In the genomic region with DNA sequence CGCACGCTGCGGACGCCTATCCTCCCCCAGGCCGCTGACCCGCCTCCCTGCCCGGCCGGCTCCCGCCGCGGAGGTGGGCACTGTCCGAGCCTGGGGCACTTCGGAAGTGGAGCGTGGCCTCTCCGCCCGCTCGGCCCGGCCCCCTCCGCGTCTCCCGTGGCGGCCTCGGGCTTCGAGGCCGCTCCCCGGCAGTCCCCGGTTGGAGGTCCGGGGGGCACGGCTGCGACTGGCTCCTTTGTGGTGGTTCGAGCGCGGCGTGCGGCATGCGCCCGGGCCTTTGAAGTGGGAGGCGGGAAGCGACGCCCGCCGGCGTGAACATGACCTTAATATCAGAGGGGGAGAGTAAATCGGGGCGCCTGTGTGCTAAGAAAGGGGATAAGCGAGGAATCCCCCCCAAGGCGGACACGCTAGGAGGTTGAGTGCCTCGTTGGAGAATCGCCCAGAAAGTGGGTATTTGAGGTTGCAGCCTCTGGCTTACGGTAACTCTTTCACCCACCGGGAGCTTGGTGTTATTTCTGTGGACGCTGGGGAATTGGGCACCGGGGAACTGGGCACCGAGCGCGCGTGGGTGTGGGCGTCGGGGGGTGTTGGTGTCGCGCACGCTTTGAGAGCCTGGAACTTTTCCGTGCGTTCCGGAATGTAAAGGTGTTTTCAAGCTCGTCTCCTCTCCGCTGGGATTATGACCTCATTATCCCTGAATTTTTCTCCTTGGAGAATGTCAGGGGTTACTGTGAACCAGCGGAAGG, we compare ENCODE assay signal across 1 cellular context.
TF ChIP-seq lines count a peak whose summit lies in the region.

No MANE protein-coding gene starts in this region.

TF ChIP-seq in HepG2, 621 proteins besides CTCF, POLR2A, EP300 and RAD21 (continued from another document and continues in another):
- TF ChIP-seq REXO4 (CRISPR knock-in tag; IDR thresholded peaks at IDR 0.05; ENCODE audit: borderline replicate concordance) (no peak; the same call in 1 of the 2 replicates), NFYC (CRISPR knock-in tag; IDR thresholded peaks at IDR 0.05) (no peak), ISL2 (CRISPR knock-in tag; IDR thresholded peaks at IDR 0.05) (no peak), TCF7 (IDR thresholded peaks at IDR 0.05; ENCODE audit: low read depth) (0 out of 2 replicates have a peak, but pooled peaks have one; percentile 5), KLF6 (CRISPR knock-in tag; IDR thresholded peaks at IDR 0.05) (0 out of 2 replicates have a peak, but pooled peaks have one; percentile 4), SRY (CRISPR knock-in tag; IDR thresholded peaks at IDR 0.05) (no peak; the same call in 1 of the 2 replicates), CEBPG (CRISPR knock-in tag; IDR thresholded peaks at IDR 0.05) (no peak), RBAK (CRISPR knock-in tag; IDR thresholded peaks at IDR 0.05) (no peak), MAZ (IDR thresholded peaks at IDR 0.05; ENCODE audit: borderline replicate concordance, low read depth, low read length) (no peak), MAZ (CRISPR knock-in tag; IDR thresholded peaks at IDR 0.05; ENCODE audit: low read depth) (no peak), ZNF431 (CRISPR knock-in tag; IDR thresholded peaks at IDR 0.05; ENCODE audit: borderline replicate concordance, low read depth) (no peak), MXD4 (CRISPR knock-in tag; IDR thresholded peaks at IDR 0.05) (no peak), FOXK2 (IDR thresholded peaks at IDR 0.05) (no peak), NFE2L1 (CRISPR knock-in tag; IDR thresholded peaks at IDR 0.05; ENCODE audit: borderline replicate concordance) (0 out of 2 replicates have a peak, but pooled peaks have one; percentile 32), ZNF670 (CRISPR knock-in tag; IDR thresholded peaks at IDR 0.05; ENCODE audit: borderline replicate concordance) (no peak), ZNF451 (CRISPR knock-in tag; IDR thresholded peaks at IDR 0.05) (no peak), ZNF337 (CRISPR knock-in tag; IDR thresholded peaks at IDR 0.05; ENCODE audit: borderline replicate concordance, low read depth) (no peak), GATAD2A (CRISPR knock-in tag; IDR thresholded peaks at IDR 0.05) (no peak), MXI1 (IDR thresholded peaks at IDR 0.05; ENCODE audit: borderline replicate concordance, low read depth, low read length) (no peak), TBX2 (CRISPR knock-in tag; IDR thresholded peaks at IDR 0.05; ENCODE audit: borderline replicate concordance) (peak; percentile 55; the same call in 1 of the 2 replicates), GATA4 (IDR thresholded peaks at IDR 0.05; ENCODE audit: borderline replicate concordance, low read depth) (no peak), ATAD3A (CRISPR knock-in tag; IDR thresholded peaks at IDR 0.05) (no peak), ZNF816 (CRISPR knock-in tag; IDR thresholded peaks at IDR 0.05; ENCODE audit: borderline replicate concordance) (0 out of 2 replicates have a peak, but pooled peaks have one; percentile 36), IKZF4 (CRISPR knock-in tag; IDR thresholded peaks at IDR 0.05; ENCODE audit: borderline replicate concordance, low read depth, not compliant biosample characterization) (no peak), ARNT (IDR thresholded peaks at IDR 0.05) (no peak), ZNF20 (CRISPR knock-in tag; IDR thresholded peaks at IDR 0.05) (no peak), ASH2L (IDR thresholded peaks at IDR 0.05; ENCODE audit: insufficient read length, low read depth, low read length) (peak; percentile 12), FOXC1 (CRISPR knock-in tag; IDR thresholded peaks at IDR 0.05; ENCODE audit: borderline replicate concordance) (peak; percentile 39; the same call in 1 of the 2 replicates), PHB2 (IDR thresholded peaks at IDR 0.05; ENCODE audit: partially characterized antibody) (no peak), HNRNPUL1 (IDR thresholded peaks at IDR 0.05; ENCODE audit: low read depth, low read length) (no peak), THAP11 (CRISPR knock-in tag; IDR thresholded peaks at IDR 0.05) (no peak), ZMYM3 (CRISPR knock-in tag; IDR thresholded peaks at IDR 0.05) (no peak), NONO (IDR thresholded peaks at IDR 0.05) (no peak), NONO (CRISPR knock-in tag; conservative IDR thresholded peaks at IDR 0.05) (0 out of 2 replicates have a peak, but pooled peaks have one; percentile 24), SYNCRIP (IDR thresholded peaks at IDR 0.05; ENCODE audit: insufficient read depth, low read depth, low read length) (no peak), ISX (CRISPR knock-in tag; conservative IDR thresholded peaks at IDR 0.05) (no peak), IRX3 (CRISPR knock-in tag; IDR thresholded peaks at IDR 0.05; ENCODE audit: borderline replicate concordance, low read depth) (no peak), SIN3B (IDR thresholded peaks at IDR 0.05; ENCODE audit: low read length) (no peak), TEAD3 (CRISPR knock-in tag; optimal IDR thresholded peaks at IDR 0.05; ENCODE audit: borderline replicate concordance) (no peak), TBP (CRISPR knock-in tag; IDR thresholded peaks at IDR 0.05) (no peak), ARNT2 (CRISPR knock-in tag; IDR thresholded peaks at IDR 0.05; ENCODE audit: low read depth) (no peak), PAX8 (CRISPR knock-in tag; IDR thresholded peaks at IDR 0.05; ENCODE audit: borderline replicate concordance) (no peak), HMGA1 (CRISPR knock-in tag; conservative IDR thresholded peaks at IDR 0.05) (no peak), ZNF138 (CRISPR knock-in tag; IDR thresholded peaks at IDR 0.05; ENCODE audit: low read depth) (no peak), ZNF660 (CRISPR knock-in tag; IDR thresholded peaks at IDR 0.05; ENCODE audit: borderline replicate concordance, low read depth) (no peak), GABPA (IDR thresholded peaks at IDR 0.05; ENCODE audit: low read depth, low read length) (no peak), GABPA (CRISPR knock-in tag; IDR thresholded peaks at IDR 0.05; ENCODE audit: low read depth) (no peak), HOXA3 (CRISPR knock-in tag; IDR thresholded peaks at IDR 0.05) (no peak), ZNF441 (CRISPR knock-in tag; IDR thresholded peaks at IDR 0.05; ENCODE audit: borderline replicate concordance) (no peak)
- TF ChIP-seq, protein P1, sequence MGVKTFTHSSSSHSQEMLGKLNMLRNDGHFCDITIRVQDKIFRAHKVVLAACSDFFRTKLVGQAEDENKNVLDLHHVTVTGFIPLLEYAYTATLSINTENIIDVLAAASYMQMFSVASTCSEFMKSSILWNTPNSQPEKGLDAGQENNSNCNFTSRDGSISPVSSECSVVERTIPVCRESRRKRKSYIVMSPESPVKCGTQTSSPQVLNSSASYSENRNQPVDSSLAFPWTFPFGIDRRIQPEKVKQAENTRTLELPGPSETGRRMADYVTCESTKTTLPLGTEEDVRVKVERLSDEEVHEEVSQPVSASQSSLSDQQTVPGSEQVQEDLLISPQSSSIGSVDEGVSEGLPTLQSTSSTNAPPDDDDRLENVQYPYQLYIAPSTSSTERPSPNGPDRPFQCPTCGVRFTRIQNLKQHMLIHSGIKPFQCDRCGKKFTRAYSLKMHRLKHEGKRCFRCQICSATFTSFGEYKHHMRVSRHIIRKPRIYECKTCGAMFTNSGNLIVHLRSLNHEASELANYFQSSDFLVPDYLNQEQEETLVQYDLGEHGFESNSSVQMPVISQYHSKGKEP (CRISPR knock-in tag; IDR thresholded peaks at IDR 0.05): no peak
- TF ChIP-seq, protein P2, sequence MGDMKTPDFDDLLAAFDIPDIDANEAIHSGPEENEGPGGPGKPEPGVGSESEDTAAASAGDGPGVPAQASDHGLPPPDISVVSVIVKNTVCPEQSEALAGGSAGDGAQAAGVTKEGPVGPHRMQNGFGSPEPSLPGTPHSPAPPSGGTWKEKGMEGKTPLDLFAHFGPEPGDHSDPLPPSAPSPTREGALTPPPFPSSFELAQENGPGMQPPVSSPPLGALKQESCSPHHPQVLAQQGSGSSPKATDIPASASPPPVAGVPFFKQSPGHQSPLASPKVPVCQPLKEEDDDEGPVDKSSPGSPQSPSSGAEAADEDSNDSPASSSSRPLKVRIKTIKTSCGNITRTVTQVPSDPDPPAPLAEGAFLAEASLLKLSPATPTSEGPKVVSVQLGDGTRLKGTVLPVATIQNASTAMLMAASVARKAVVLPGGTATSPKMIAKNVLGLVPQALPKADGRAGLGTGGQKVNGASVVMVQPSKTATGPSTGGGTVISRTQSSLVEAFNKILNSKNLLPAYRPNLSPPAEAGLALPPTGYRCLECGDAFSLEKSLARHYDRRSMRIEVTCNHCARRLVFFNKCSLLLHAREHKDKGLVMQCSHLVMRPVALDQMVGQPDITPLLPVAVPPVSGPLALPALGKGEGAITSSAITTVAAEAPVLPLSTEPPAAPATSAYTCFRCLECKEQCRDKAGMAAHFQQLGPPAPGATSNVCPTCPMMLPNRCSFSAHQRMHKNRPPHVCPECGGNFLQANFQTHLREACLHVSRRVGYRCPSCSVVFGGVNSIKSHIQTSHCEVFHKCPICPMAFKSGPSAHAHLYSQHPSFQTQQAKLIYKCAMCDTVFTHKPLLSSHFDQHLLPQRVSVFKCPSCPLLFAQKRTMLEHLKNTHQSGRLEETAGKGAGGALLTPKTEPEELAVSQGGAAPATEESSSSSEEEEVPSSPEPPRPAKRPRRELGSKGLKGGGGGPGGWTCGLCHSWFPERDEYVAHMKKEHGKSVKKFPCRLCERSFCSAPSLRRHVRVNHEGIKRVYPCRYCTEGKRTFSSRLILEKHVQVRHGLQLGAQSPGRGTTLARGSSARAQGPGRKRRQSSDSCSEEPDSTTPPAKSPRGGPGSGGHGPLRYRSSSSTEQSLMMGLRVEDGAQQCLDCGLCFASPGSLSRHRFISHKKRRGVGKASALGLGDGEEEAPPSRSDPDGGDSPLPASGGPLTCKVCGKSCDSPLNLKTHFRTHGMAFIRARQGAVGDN (CRISPR knock-in tag; IDR thresholded peaks at IDR 0.05): peak; percentile 1; the same call in 1 of the 2 replicates
- TF ChIP-seq, protein P3, sequence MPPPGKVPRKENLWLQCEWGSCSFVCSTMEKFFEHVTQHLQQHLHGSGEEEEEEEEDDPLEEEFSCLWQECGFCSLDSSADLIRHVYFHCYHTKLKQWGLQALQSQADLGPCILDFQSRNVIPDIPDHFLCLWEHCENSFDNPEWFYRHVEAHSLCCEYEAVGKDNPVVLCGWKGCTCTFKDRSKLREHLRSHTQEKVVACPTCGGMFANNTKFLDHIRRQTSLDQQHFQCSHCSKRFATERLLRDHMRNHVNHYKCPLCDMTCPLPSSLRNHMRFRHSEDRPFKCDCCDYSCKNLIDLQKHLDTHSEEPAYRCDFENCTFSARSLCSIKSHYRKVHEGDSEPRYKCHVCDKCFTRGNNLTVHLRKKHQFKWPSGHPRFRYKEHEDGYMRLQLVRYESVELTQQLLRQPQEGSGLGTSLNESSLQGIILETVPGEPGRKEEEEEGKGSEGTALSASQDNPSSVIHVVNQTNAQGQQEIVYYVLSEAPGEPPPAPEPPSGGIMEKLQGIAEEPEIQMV (CRISPR knock-in tag; IDR thresholded peaks at IDR 0.05; ENCODE audit: low read depth): no peak
- TF ChIP-seq, protein P4, sequence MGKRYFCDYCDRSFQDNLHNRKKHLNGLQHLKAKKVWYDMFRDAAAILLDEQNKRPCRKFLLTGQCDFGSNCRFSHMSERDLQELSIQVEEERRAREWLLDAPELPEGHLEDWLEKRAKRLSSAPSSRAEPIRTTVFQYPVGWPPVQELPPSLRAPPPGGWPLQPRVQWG (CRISPR knock-in tag; IDR thresholded peaks at IDR 0.05; ENCODE audit: borderline replicate concordance, low read depth): no peak
- TF ChIP-seq, protein P5, sequence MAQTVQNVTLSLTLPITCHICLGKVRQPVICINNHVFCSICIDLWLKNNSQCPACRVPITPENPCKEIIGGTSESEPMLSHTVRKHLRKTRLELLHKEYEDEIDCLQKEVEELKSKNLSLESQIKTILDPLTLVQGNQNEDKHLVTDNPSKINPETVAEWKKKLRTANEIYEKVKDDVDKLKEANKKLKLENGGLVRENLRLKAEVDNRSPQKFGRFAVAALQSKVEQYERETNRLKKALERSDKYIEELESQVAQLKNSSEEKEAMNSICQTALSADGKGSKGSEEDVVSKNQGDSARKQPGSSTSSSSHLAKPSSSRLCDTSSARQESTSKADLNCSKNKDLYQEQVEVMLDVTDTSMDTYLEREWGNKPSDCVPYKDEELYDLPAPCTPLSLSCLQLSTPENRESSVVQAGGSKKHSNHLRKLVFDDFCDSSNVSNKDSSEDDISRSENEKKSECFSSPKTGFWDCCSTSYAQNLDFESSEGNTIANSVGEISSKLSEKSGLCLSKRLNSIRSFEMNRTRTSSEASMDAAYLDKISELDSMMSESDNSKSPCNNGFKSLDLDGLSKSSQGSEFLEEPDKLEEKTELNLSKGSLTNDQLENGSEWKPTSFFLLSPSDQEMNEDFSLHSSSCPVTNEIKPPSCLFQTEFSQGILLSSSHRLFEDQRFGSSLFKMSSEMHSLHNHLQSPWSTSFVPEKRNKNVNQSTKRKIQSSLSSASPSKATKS (CRISPR knock-in tag; IDR thresholded peaks at IDR 0.05): no peak
- TF ChIP-seq, protein P6, sequence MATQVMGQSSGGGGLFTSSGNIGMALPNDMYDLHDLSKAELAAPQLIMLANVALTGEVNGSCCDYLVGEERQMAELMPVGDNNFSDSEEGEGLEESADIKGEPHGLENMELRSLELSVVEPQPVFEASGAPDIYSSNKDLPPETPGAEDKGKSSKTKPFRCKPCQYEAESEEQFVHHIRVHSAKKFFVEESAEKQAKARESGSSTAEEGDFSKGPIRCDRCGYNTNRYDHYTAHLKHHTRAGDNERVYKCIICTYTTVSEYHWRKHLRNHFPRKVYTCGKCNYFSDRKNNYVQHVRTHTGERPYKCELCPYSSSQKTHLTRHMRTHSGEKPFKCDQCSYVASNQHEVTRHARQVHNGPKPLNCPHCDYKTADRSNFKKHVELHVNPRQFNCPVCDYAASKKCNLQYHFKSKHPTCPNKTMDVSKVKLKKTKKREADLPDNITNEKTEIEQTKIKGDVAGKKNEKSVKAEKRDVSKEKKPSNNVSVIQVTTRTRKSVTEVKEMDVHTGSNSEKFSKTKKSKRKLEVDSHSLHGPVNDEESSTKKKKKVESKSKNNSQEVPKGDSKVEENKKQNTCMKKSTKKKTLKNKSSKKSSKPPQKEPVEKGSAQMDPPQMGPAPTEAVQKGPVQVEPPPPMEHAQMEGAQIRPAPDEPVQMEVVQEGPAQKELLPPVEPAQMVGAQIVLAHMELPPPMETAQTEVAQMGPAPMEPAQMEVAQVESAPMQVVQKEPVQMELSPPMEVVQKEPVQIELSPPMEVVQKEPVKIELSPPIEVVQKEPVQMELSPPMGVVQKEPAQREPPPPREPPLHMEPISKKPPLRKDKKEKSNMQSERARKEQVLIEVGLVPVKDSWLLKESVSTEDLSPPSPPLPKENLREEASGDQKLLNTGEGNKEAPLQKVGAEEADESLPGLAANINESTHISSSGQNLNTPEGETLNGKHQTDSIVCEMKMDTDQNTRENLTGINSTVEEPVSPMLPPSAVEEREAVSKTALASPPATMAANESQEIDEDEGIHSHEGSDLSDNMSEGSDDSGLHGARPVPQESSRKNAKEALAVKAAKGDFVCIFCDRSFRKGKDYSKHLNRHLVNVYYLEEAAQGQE (IDR thresholded peaks at IDR 0.05; ENCODE audit: borderline replicate concordance in 1 of 2, low read depth in 1 of 2, low read length in 2 of 2): no peak
- TF ChIP-seq, protein P7, sequence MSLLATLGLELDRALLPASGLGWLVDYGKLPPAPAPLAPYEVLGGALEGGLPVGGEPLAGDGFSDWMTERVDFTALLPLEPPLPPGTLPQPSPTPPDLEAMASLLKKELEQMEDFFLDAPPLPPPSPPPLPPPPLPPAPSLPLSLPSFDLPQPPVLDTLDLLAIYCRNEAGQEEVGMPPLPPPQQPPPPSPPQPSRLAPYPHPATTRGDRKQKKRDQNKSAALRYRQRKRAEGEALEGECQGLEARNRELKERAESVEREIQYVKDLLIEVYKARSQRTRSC (CRISPR knock-in tag; IDR thresholded peaks at IDR 0.05; ENCODE audit: low read depth): no peak
- TF ChIP-seq, protein P8, sequence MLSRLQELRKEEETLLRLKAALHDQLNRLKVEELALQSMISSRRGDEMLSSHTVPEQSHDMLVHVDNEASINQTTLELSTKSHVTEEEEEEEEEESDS (CRISPR knock-in tag; IDR thresholded peaks at IDR 0.05; ENCODE audit: borderline replicate concordance): no peak
